Comparison of ENCODE assay signal across 29 cellular contexts in the genomic region with DNA sequence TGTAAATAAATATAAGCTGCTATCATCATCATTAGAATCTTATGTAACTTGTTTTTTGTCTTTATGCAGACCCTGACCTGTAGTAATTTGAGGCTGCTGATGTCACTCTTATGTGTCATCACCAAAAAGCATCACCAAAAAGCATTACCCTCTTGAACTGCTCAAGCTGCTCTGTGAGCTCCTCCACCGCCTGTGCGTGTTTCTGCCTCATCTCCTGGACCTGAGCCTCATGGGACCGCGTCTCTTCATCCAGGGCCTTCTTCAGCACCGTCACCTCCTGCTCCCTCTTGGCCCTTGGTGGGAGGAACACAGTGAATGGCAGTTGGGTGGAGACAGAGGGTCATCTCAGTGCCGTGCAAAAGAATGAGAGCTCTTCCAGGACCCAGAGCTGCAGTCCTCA.
DNase-seq lines count a peak whose midpoint lies in the region; ATAC-seq and TF ChIP-seq lines count a peak whose summit lies in the region.
"Had no signal": no experiment of that assay in that cellular context is flagged by ENCODE, and none has a peak within 500 bp of the region (broad histone marks: within the 10 kb centered on the region; RNA-seq: fewer than 3 reads in every experiment).

No MANE protein-coding gene starts in this region.

- no peak for ATAC-seq in CD8-positive, alpha-beta T cell
- ATAC-seq in naive thymus-derived CD4-positive, alpha-beta T cell = no peak
- ATAC-seq in HG03520 (IDR thresholded peaks at IDR 0.05; ENCODE audit: unreplicated experiment) = no peak
- ATAC-seq: activated CD8-positive, alpha-beta T cell treated with anti-CD3 and anti-CD28 coated beads, Interleukin-2, amount 10 ng/mL, durations not matched to agents 7 days and 5 days; body of pancreas; K562; left cardiac atrium; Panc1; sciatic nerve had no signal

- no peaks in the 10 kb centered on the region for H3K27me3 ChIP-seq in CD8-positive, alpha-beta T cell (ENCODE audit: insufficient read depth, low read length)
- no peaks in the 10 kb centered on the region for H3K27me3 ChIP-seq in naive thymus-derived CD4-positive, alpha-beta T cell (ENCODE audit: control insufficient read depth in 2 of 2, insufficient read depth in 2 of 2, low read length in 2 of 2)
- H3K27me3 ChIP-seq: BE2C, body of pancreas, esophagus squamous epithelium had no signal

- H3K27me3 Mint-ChIP-seq in CD8-positive, alpha-beta T cell (ENCODE audit: low read depth) = no peaks in the 10 kb centered on the region
- H3K27me3 Mint-ChIP-seq in naive thymus-derived CD4-positive, alpha-beta T cell = no peaks in the 10 kb centered on the region
- H3K27me3 Mint-ChIP-seq in Calu3 (ENCODE audit: unreplicated experiment) = peaks cover 28% of the 10 kb centered on the region
- H3K27me3 Mint-ChIP-seq: dendritic cell treated with granulocyte-macrophage colony-stimulating factor and Interleukin-4, amounts not matched to agents 40 ng/mL and 50 ng/mL, for 4 days had no signal

- H3K4me3 Mint-ChIP-seq in CD8-positive, alpha-beta T cell = no peak overlapping the region
- peak overlapping the region in 1 of 10 donors; percentile 45 for H3K4me3 Mint-ChIP-seq in naive thymus-derived CD4-positive, alpha-beta T cell
- H3K4me3 Mint-ChIP-seq in Calu3 (ENCODE audit: low read depth, unreplicated experiment) = no peak overlapping the region
- H3K4me3 Mint-ChIP-seq: activated CD8-positive, alpha-beta T cell treated with anti-CD3 and anti-CD28 coated beads, Interleukin-2, amount 10 ng/mL, durations not matched to agents 7 days and 5 days; dendritic cell treated with granulocyte-macrophage colony-stimulating factor and Interleukin-4, amounts not matched to agents 40 ng/mL and 50 ng/mL, for 4 days had no signal

- peak overlapping the region; percentile 53 for H3K27ac Mint-ChIP-seq in CD8-positive, alpha-beta T cell
- H3K27ac Mint-ChIP-seq in naive thymus-derived CD4-positive, alpha-beta T cell = peak overlapping the region in 6 of 9 donors; percentile 31 to 65 (median 48)
- H3K27ac Mint-ChIP-seq in Calu3 (ENCODE audit: unreplicated experiment) = no peak overlapping the region
- H3K27ac Mint-ChIP-seq: activated CD8-positive, alpha-beta T cell treated with anti-CD3 and anti-CD28 coated beads, Interleukin-2, amount 10 ng/mL, durations not matched to agents 7 days and 5 days; dendritic cell treated with granulocyte-macrophage colony-stimulating factor and Interleukin-4, amounts not matched to agents 40 ng/mL and 50 ng/mL, for 4 days had no signal

- intact Hi-C loops in CD8-positive, alpha-beta T cell (cut with DNase I, micrococcal nuclease) = no loop called here
- intact Hi-C loops in naive thymus-derived CD4-positive, alpha-beta T cell (cut with micrococcal nuclease) = no loop called here
- intact Hi-C loops in Calu3 (cut with micrococcal nuclease; ENCODE audit: unreplicated experiment) = no loop called here

- no peaks in the 10 kb centered on the region for H3K4me1 ChIP-seq in CD8-positive, alpha-beta T cell (ENCODE audit: insufficient read depth, low read length)
- H3K4me1 ChIP-seq in HEK293 (ENCODE audit: control insufficient read depth, insufficient read depth, low read length) = no peaks in the 10 kb centered on the region
- no peaks in the 10 kb centered on the region for H3K4me1 ChIP-seq in naive thymus-derived CD4-positive, alpha-beta T cell (ENCODE audit: control insufficient read depth in 2 of 2, insufficient read depth in 2 of 2, low read length in 2 of 2)
- H3K4me1 ChIP-seq: BE2C, body of pancreas, esophagus squamous epithelium had no signal

- CTCF ChIA-PET in CD8-positive, alpha-beta T cell (lab: Charles Lee) = interaction anchor here (1.1 kb wide), 1 partner anchor 393 kb away, joined by 3 read pairs; no protein-coding TSS in a partner anchor
- CTCF ChIA-PET in HEK293 (lab: Yijun Ruan, JAX) (interaction anchor here (0.6 to 0.7 kb wide), 4 partner anchors 27 to 263 kb away, joined by 3 to 4 read pairs (median 3); no protein-coding TSS in a partner anchor), Calu3 (lab: Charles Lee) (interaction anchor here (1.9 kb wide), 1 partner anchor 13 kb away, joined by 3 read pairs; no protein-coding TSS in a partner anchor)
- CTCF ChIA-PET in naive thymus-derived CD4-positive, alpha-beta T cell (lab: Charles Lee) = interaction anchor here (1.2 kb wide), 1 partner anchor 40 kb away, joined by 3 read pairs; no protein-coding TSS in a partner anchor

- no peaks in the 10 kb centered on the region for H3K4me1 Mint-ChIP-seq in CD8-positive, alpha-beta T cell (ENCODE audit: low read depth)
- H3K4me1 Mint-ChIP-seq in naive thymus-derived CD4-positive, alpha-beta T cell = peaks cover 0 to 8% (median 0%) of the 10 kb centered on the region in 7 donors
- no peaks in the 10 kb centered on the region for H3K4me1 Mint-ChIP-seq in Calu3 (ENCODE audit: low read depth, unreplicated experiment)

- H3K9me3 Mint-ChIP-seq in CD8-positive, alpha-beta T cell = no peaks in the 10 kb centered on the region
- no peaks in the 10 kb centered on the region for H3K9me3 Mint-ChIP-seq in naive thymus-derived CD4-positive, alpha-beta T cell
- no peaks in the 10 kb centered on the region for H3K9me3 Mint-ChIP-seq in Calu3 (ENCODE audit: low read depth, unreplicated experiment)
- H3K9me3 Mint-ChIP-seq: dendritic cell treated with granulocyte-macrophage colony-stimulating factor and Interleukin-4, amounts not matched to agents 40 ng/mL and 50 ng/mL, for 4 days had no signal

- H3K4me3 ChIP-seq in CD8-positive, alpha-beta T cell (ENCODE audit: low read depth, low read length) = no peak overlapping the region
- H3K4me3 ChIP-seq in HEK293 (ENCODE audit: low read depth, low read length) = no peak overlapping the region
- no peak overlapping the region for H3K4me3 ChIP-seq in epithelial cell of esophagus (ENCODE audit: low read length)
- H3K4me3 ChIP-seq in naive thymus-derived CD4-positive, alpha-beta T cell (ENCODE audit: low read length) = no peak overlapping the region
- H3K4me3 ChIP-seq: body of pancreas, esophagus squamous epithelium, K562 had no signal

- no peaks in the 10 kb centered on the region for H3K9me3 ChIP-seq in CD8-positive, alpha-beta T cell (ENCODE audit: low read length)
- no peaks in the 10 kb centered on the region for H3K9me3 ChIP-seq in HEK293 (ENCODE audit: control insufficient read depth, insufficient read depth, low read depth, low read length)
- H3K9me3 ChIP-seq in naive thymus-derived CD4-positive, alpha-beta T cell (ENCODE audit: control insufficient read depth in 2 of 3, low read length in 3 of 3) = no peaks in the 10 kb centered on the region
- H3K9me3 ChIP-seq: BE2C, body of pancreas, esophagus squamous epithelium had no signal

- no TSS peak for BruUV-seq in Calu3 (replicated peaks; lab: Mats Ljungman, UMichigan)

- POLR2A ChIA-PET in CD8-positive, alpha-beta T cell (lab: Charles Lee) = no interaction called here
- POLR2A ChIA-PET in HEK293 (lab: Yijun Ruan, JAX) = interaction anchor here (1.5 kb wide), 1 partner anchor 10 kb away, joined by 3 read pairs; no protein-coding TSS in a partner anchor
- POLR2A ChIA-PET in naive thymus-derived CD4-positive, alpha-beta T cell (lab: Charles Lee) = interaction anchor here (0.7 kb wide), 1 partner anchor 1177 kb away, joined by 3 read pairs; no protein-coding TSS in a partner anchor

- H3K36me3 Mint-ChIP-seq in CD8-positive, alpha-beta T cell = peaks cover 49% of the 10 kb centered on the region
- peaks cover 0 to 28% (median 10%) of the 10 kb centered on the region in 5 donors for H3K36me3 Mint-ChIP-seq in naive thymus-derived CD4-positive, alpha-beta T cell
- H3K36me3 Mint-ChIP-seq in Calu3 (ENCODE audit: insufficient read depth, unreplicated experiment) = no peaks in the 10 kb centered on the region

- TF ChIP-seq CTCF in CD8-positive, alpha-beta T cell (IDR thresholded peaks at IDR 0.05) = no peak
- TF ChIP-seq CTCF in HEK293 (tag by site-specific recombination; IDR thresholded peaks at IDR 0.05) = no peak
- no peak for TF ChIP-seq CTCF in epithelial cell of esophagus (IDR thresholded peaks at IDR 0.05; ENCODE audit: insufficient read depth, low read depth, low read length, missing control alignments)
- no peak for TF ChIP-seq CTCF in Calu3 (IDR thresholded peaks at IDR 0.05; ENCODE audit: unreplicated experiment)

- no peaks in the 10 kb centered on the region for H3K36me3 ChIP-seq in CD8-positive, alpha-beta T cell (ENCODE audit: insufficient read depth, low read length)
- peaks cover 0 to 2% of the 10 kb centered on the region in 2 experiments; a peak in 1 of 3 replicates for H3K36me3 ChIP-seq in HEK293 (ENCODE audit: control insufficient read depth in 2 of 2, insufficient read depth in 1 of 2, low read length in 2 of 2)
- H3K36me3 ChIP-seq in naive thymus-derived CD4-positive, alpha-beta T cell (ENCODE audit: control insufficient read depth in 2 of 3, insufficient read depth in 3 of 3, low read length in 3 of 3) = peaks cover 0 to 25% (median 0%) of the 10 kb centered on the region in 3 experiments
- H3K36me3 ChIP-seq: BE2C had no signal

- no peak for DNase-seq in CD8-positive, alpha-beta T cell
- DNase-seq in epithelial cell of esophagus (ENCODE audit: low read depth) (peak; percentile 23), LoVo (ENCODE audit: low spot score) (no peak), Calu3 (no peak)
- no peak for DNase-seq in naive thymus-derived CD4-positive, alpha-beta T cell
- DNase-seq in stimulated activated CD4-positive, alpha-beta T cell treated with anti-CD3 and anti-CD28 coated beads, Interleukin-4, amount 100 ng/mL, for 4 hours = no peak
- DNase-seq: activated CD8-positive, alpha-beta T cell treated with anti-CD3 and anti-CD28 coated beads, Interleukin-2, amount 10 ng/mL, durations not matched to agents 7 days and 5 days; activated effector memory CD4-positive, alpha-beta T cell treated with anti-CD3 and anti-CD28 coated beads, Interleukin-2, amount 50 U/mL, for 16 hours; BE2C; body of pancreas; COR-L47; DMS53; esophagus squamous epithelium; hypothalamus; left cardiac atrium; NCI-H1092 treated with DMSO at 0.1 percent for 48 hours; NCI-H1694 treated with DMSO at 0.1 percent for 48 hours; NCI-H446 treated with DMSO at 0.1 percent for 48 hours; NCI-H774; SHP77 treated with DMSO at 0.1 percent for 48 hours; stimulated activated CD4-positive, alpha-beta T cell treated with anti-CD3 and anti-CD28 coated beads, Interleukin-4, amount 100 ng/mL, for 24 hours; T-helper 2 cell; trophoblast cell had no signal

- no peak overlapping the region for H3K27ac ChIP-seq in CD8-positive, alpha-beta T cell (ENCODE audit: low read depth, low read length)
- no peak overlapping the region for H3K27ac ChIP-seq in HEK293 (ENCODE audit: extremely low read depth, low read depth, low read length)
- no peak overlapping the region for H3K27ac ChIP-seq in naive thymus-derived CD4-positive, alpha-beta T cell (ENCODE audit: low read depth, low read length)
- H3K27ac ChIP-seq: body of pancreas, esophagus squamous epithelium had no signal

TF ChIP-seq in HEK293, 187 proteins besides CTCF, POLR2A, EP300 and RAD21 (continues in another document):
- TF ChIP-seq ZNF629 (tag by site-specific recombination; IDR thresholded peaks at IDR 0.05) (peak; percentile 72), ZBTB1 (tag by site-specific recombination; IDR thresholded peaks at IDR 0.05) (no peak), ZNF768 (tag by site-specific recombination; IDR thresholded peaks at IDR 0.05) (0 out of 2 replicates have a peak, but pooled peaks have one; percentile 32)
